Comparison of ENCODE assay signal across 1 cellular context in the genomic region with DNA sequence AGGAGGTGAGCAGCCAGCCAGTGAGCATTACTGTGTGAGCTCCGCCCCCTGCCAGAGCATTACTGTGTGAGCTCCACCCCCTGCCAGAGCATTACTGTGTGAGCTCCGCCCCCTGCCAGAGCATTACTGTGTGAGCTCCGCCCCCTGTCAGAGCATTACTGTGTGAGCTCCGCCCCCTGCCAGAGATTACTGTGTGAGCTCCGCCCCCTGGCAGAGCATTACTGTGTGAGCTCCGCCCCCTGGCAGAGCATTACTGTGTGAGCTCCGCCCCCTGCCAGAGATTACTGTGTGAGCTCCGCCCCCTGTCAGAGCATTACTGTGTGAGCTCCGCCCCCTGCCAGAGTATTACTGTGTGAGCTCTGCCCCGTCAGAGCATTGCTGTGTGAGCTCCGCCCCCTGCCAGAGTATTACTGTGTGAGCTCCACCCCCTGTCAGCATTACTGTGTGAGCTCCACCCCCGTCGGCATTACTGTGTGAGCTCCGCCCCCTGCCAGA. TPM values are rescaled to one million over a fixed set of nuclear protein-coding genes. Genes with fewer than 3 reads are reported as not detected.
"Had no signal": no experiment of that assay in that cellular context is flagged by ENCODE, and none has a peak within 500 bp of the region (broad histone marks: within the 10 kb centered on the region; RNA-seq: fewer than 3 reads in every experiment).

No MANE protein-coding gene starts in this region.

RNA-seq across cellular contexts. Expression of gene MUC20, which starts 34.0 kb away (rescaled TPM):
- total RNA-seq: SJCRH30 had no signal
